Comparison of ENCODE assay signal across 20 cellular contexts in genomic region chr4:15488658-15489470, GRCh38. TPM values are rescaled to one million over a fixed set of nuclear protein-coding genes. Genes with fewer than 3 reads are reported as not detected.
A peak's percentile ranks its signal among the peaks of the same experiment; 100 is the strongest.
DNase-seq lines count a peak whose midpoint lies in the region; ATAC-seq and TF ChIP-seq lines count a peak whose summit lies in the region.
"Had no signal": no experiment of that assay in that cellular context is flagged by ENCODE, and none has a peak within 500 bp of the region (broad histone marks: within the 10 kb centered on the region; RNA-seq: fewer than 3 reads in every experiment).

No MANE protein-coding gene starts in this region.

- H3K4me1 Mint-ChIP-seq in stimulated activated naive CD8-positive, alpha-beta T cell treated with anti-CD3 and anti-CD28 coated beads, Interleukin-15, amount 100 ng/mL, for 72 hours: no peaks in the 10 kb centered on the region
- H3K4me1 Mint-ChIP-seq: activated B cell treated with CpG ODN at 0.5 μM for 24 hours; activated CD8-positive, alpha-beta memory T cell treated with anti-CD3 and anti-CD28 coated beads, Interleukin-2, amount 10 ng/mL, durations not matched to agents 7 days and 5 days; IgD-negative memory B cell; neural crest cell; T-cell had no signal

- H3K27ac Mint-ChIP-seq in stimulated activated naive CD8-positive, alpha-beta T cell treated with anti-CD3 and anti-CD28 coated beads, Interleukin-15, amount 100 ng/mL, for 72 hours: peak overlapping the region in 1 of 2 donors; percentile 28
- H3K27ac Mint-ChIP-seq: activated B cell treated with CpG ODN at 0.5 μM for 24 hours; activated CD8-positive, alpha-beta memory T cell treated with anti-CD3 and anti-CD28 coated beads, Interleukin-2, amount 10 ng/mL, durations not matched to agents 7 days and 5 days; IgD-negative memory B cell; T-cell had no signal

- ATAC-seq in sciatic nerve (peak; percentile 95), GM19463 (IDR thresholded peaks at IDR 0.05; ENCODE audit: unreplicated experiment) (no peak)
- no peak for ATAC-seq in stimulated activated naive CD8-positive, alpha-beta T cell treated with anti-CD3 and anti-CD28 coated beads, Interleukin-15, amount 100 ng/mL, for 72 hours
- ATAC-seq: activated CD8-positive, alpha-beta memory T cell treated with anti-CD3 and anti-CD28 coated beads, Interleukin-2, amount 10 ng/mL, durations not matched to agents 7 days and 5 days; T-cell had no signal

- no peaks in the 10 kb centered on the region for H3K36me3 ChIP-seq in BJ (ENCODE audit: control insufficient read depth, insufficient read depth, low read length)

- CTCF ChIA-PET in BJ (lab: Yijun Ruan, JAX): interaction anchor here (2.0 kb wide), 1 partner anchor 9 kb away, joined by 6 read pairs; no protein-coding TSS in a partner anchor

- H3K27me3 ChIP-seq in BJ (ENCODE audit: control insufficient read depth, insufficient read depth, low read length): no peaks in the 10 kb centered on the region
- H3K27me3 ChIP-seq: BLaER1 treated with 17β-estradiol and CSF1 and Interleukin-3, amounts not matched to agents 10 nM and 100 nM; tibial artery had no signal

- DNase-seq in BJ (ENCODE audit: low read depth) (peak; percentile 73), amniotic stem cell (lab: John Stamatoyannopoulos, UW) (peak; percentile 8), fibroblast of the aortic adventitia (ENCODE audit: low read depth) (peak; percentile 94), sciatic nerve (ENCODE audit: low spot score) (no peak), hippocampal formation (lab: John Stamatoyannopoulos, UW) (no peak), nucleus accumbens (lab: John Stamatoyannopoulos, UW) (no peak)
- no peak for DNase-seq in stimulated activated naive CD8-positive, alpha-beta T cell treated with anti-CD3 and anti-CD28 coated beads, Interleukin-15, amount 100 ng/mL, for 72 hours
- DNase-seq: activated B cell treated with CpG ODN at 0.5 μM for 24 hours; activated CD8-positive, alpha-beta memory T cell treated with anti-CD3 and anti-CD28 coated beads, Interleukin-2, amount 10 ng/mL, durations not matched to agents 7 days and 5 days; activated naive CD4-positive, alpha-beta T cell; DMS79; NCI-H1092; retina; T-cell; tibial artery had no signal

- POLR2A ChIA-PET in BJ (lab: Charles Lee): no interaction called here

- intact Hi-C loops in sciatic nerve (cut with DNase I): no loop called here

- H3K9me3 Mint-ChIP-seq in stimulated activated naive CD8-positive, alpha-beta T cell treated with anti-CD3 and anti-CD28 coated beads, Interleukin-15, amount 100 ng/mL, for 72 hours: peaks cover 39 to 52% of the 10 kb centered on the region in 2 donors

- no peak for TF ChIP-seq CTCF in BJ (IDR thresholded peaks at IDR 0.05; ENCODE audit: insufficient read depth, low read depth, low read length)
- TF ChIP-seq CTCF in fibroblast of the aortic adventitia (IDR thresholded peaks at IDR 0.05; ENCODE audit: insufficient read depth, low read length): no peak

- no peak overlapping the region for H3K4me3 ChIP-seq in BJ (ENCODE audit: low read depth, low read length)
- no peak overlapping the region for H3K4me3 ChIP-seq in fibroblast of the aortic adventitia (ENCODE audit: low read depth, low read length)
- H3K4me3 ChIP-seq: BLaER1 treated with 17β-estradiol and CSF1 and Interleukin-3, amounts not matched to agents 10 nM and 100 nM; lung; tibial artery had no signal

- H3K4me3 Mint-ChIP-seq in stimulated activated naive CD8-positive, alpha-beta T cell treated with anti-CD3 and anti-CD28 coated beads, Interleukin-15, amount 100 ng/mL, for 72 hours: no peak overlapping the region
- H3K4me3 Mint-ChIP-seq: activated B cell treated with CpG ODN at 0.5 μM for 24 hours; activated CD8-positive, alpha-beta memory T cell treated with anti-CD3 and anti-CD28 coated beads, Interleukin-2, amount 10 ng/mL, durations not matched to agents 7 days and 5 days; IgD-negative memory B cell; neural crest cell; T-cell had no signal

- H3K27me3 Mint-ChIP-seq in stimulated activated naive CD8-positive, alpha-beta T cell treated with anti-CD3 and anti-CD28 coated beads, Interleukin-15, amount 100 ng/mL, for 72 hours: no peaks in the 10 kb centered on the region
- H3K27me3 Mint-ChIP-seq: T-cell had no signal

RNA-seq across cellular contexts. Expression of gene CC2D2A, which starts 19.2 kb away (rescaled TPM):
- 10.0 and 14.4 TPM in 2 replicates for polyA plus RNA-seq in BJ (2011; rRNA removed)
- 6.7 and 12.6 TPM in 2 replicates for polyA minus RNA-seq in BJ (2011; rRNA and poly(A)+ RNA removed)
- total RNA-seq in fibroblast of the aortic adventitia (ENCODE audit: low replicate concordance) (41.0 and 52.9 TPM in 2 replicates), sciatic nerve (35.6 TPM)
- total RNA-seq: activated B cell treated with CpG ODN at 0.5 μM for 24 hours; activated CD8-positive, alpha-beta memory T cell treated with anti-CD3 and anti-CD28 coated beads, Interleukin-2, amount 10 ng/mL, durations not matched to agents 7 days and 5 days had no signal
- polyA plus RNA-seq: IgD-negative memory B cell had no signal

Comparison
In these comparisons a context has a peak if more than half of its experiments do, and no peak if none do; other contexts are left out.
1. DNase-seq: peak in BJ (single experiment), amniotic stem cell (single experiment) and fibroblast of the aortic adventitia (single experiment); none in sciatic nerve (single experiment), hippocampal formation (0 of 2), stimulated activated naive CD8-positive, alpha-beta T cell treated with anti-CD3 and anti-CD28 coated beads, Interleukin-15, amount 100 ng/mL, for 72 hours (0 of 2) and nucleus accumbens (0 of 56).